Comparison of ENCODE assay signal across 8 cellular contexts in the genomic region with DNA sequence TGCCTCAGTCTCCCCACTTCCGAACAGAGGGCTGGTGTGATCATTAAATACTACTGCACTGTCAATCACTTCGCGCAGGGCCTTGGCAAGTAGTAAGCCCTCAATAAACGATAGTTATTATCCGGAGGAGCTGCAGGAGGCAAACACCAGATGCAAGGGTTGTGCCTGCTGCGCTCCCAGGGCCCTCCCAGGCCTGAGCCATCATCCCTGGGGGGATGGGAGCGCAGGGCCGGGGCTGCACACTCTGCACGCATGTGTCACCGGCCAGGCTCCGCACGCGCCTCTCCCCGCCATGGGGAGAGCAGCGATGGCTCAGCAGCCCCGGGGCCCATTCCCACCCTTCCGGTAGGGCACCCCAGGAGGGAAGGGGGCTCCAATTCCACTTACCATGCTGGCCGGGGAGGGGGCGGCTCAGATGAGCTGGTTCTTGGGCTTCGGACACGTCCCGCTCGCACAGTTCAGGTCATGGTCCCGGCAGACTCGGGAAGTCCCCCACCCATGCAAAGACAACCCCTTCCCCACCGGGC. TPM values are rescaled to one million over a fixed set of nuclear protein-coding genes. Genes with fewer than 3 reads are reported as not detected.
DNase-seq lines count a peak whose midpoint lies in the region; ATAC-seq and TF ChIP-seq lines count a peak whose summit lies in the region.

No MANE protein-coding gene starts in this region.

- peaks cover 28% of the 10 kb centered on the region for H3K4me1 Mint-ChIP-seq in activated naive CD8-positive, alpha-beta T cell treated with anti-CD3 and anti-CD28 coated beads for 36 hours
- H3K4me1 Mint-ChIP-seq in glutamatergic neuron (ENCODE audit: low read depth, unreplicated experiment) (peaks cover 8% of the 10 kb centered on the region), osteocyte (ENCODE audit: unreplicated experiment) (peaks cover 40% of the 10 kb centered on the region)

- ATAC-seq in GM18873 (IDR thresholded peaks at IDR 0.05; ENCODE audit: low FRiP score, unreplicated experiment): peak; percentile 21

- intact Hi-C loops in transverse colon (cut with DNase I; ENCODE audit: low total_unique reads): no loop called here

- no peaks in the 10 kb centered on the region for H3K36me3 ChIP-seq in transverse colon

- H3K36me3 Mint-ChIP-seq in activated naive CD8-positive, alpha-beta T cell treated with anti-CD3 and anti-CD28 coated beads for 36 hours: peaks cover 39% of the 10 kb centered on the region
- H3K36me3 Mint-ChIP-seq in glutamatergic neuron (ENCODE audit: unreplicated experiment) (peaks cover 4% of the 10 kb centered on the region), osteocyte (ENCODE audit: unreplicated experiment) (peaks cover 5% of the 10 kb centered on the region)

- no peak for TF ChIP-seq EP300 in transverse colon (IDR thresholded peaks at IDR 0.05; ENCODE audit: low read depth)

- WGBS in transverse colon (ENCODE audit: low coverage in 1 of 2), 2 donors: 0% methylated on average over 18 of the region's 26 CpGs; no CpG with 5 or more reads in 1 of the 2 donors

- no peaks in the 10 kb centered on the region for H3K27me3 Mint-ChIP-seq in activated naive CD8-positive, alpha-beta T cell treated with anti-CD3 and anti-CD28 coated beads for 36 hours
- peaks cover 7% of the 10 kb centered on the region for H3K27me3 Mint-ChIP-seq in glutamatergic neuron (ENCODE audit: unreplicated experiment)
- H3K27me3 Mint-ChIP-seq in osteocyte (ENCODE audit: unreplicated experiment): no peaks in the 10 kb centered on the region

- no peaks in the 10 kb centered on the region for H3K9me3 ChIP-seq in transverse colon

- H3K4me3 Mint-ChIP-seq in activated naive CD8-positive, alpha-beta T cell treated with anti-CD3 and anti-CD28 coated beads for 36 hours: peak overlapping the region; percentile 82
- peak overlapping the region; percentile 95 for H3K4me3 Mint-ChIP-seq in glutamatergic neuron (ENCODE audit: unreplicated experiment)
- H3K4me3 Mint-ChIP-seq in osteocyte (ENCODE audit: unreplicated experiment): peak overlapping the region; percentile 83

- H3K27ac ChIP-seq in transverse colon: peak overlapping the region; percentile 91 to 94 (median 94)

- peak; percentile 44 for TF ChIP-seq POLR2A in transverse colon (IDR thresholded peaks at IDR 0.05)

- H3K27ac Mint-ChIP-seq in activated naive CD8-positive, alpha-beta T cell treated with anti-CD3 and anti-CD28 coated beads for 36 hours: peak overlapping the region; percentile 92
- peak overlapping the region; percentile 86 for H3K27ac Mint-ChIP-seq in glutamatergic neuron (ENCODE audit: unreplicated experiment)
- H3K27ac Mint-ChIP-seq in osteocyte (ENCODE audit: unreplicated experiment): peak overlapping the region; percentile 84

- TF ChIP-seq CTCF in glutamatergic neuron (IDR thresholded peaks at IDR 0.05; ENCODE audit: partially characterized antibody, unreplicated experiment) (no peak), osteocyte (IDR thresholded peaks at IDR 0.05) (no peak), transverse colon (IDR thresholded peaks at IDR 0.05) (no peak)

- H3K9me3 Mint-ChIP-seq in activated naive CD8-positive, alpha-beta T cell treated with anti-CD3 and anti-CD28 coated beads for 36 hours: peaks cover 1% of the 10 kb centered on the region
- H3K9me3 Mint-ChIP-seq in glutamatergic neuron (ENCODE audit: unreplicated experiment): peaks cover 7% of the 10 kb centered on the region
- no peaks in the 10 kb centered on the region for H3K9me3 Mint-ChIP-seq in osteocyte (ENCODE audit: unreplicated experiment)

- H3K4me1 ChIP-seq in transverse colon: peaks cover 6 to 36% (median 14%) of the 10 kb centered on the region in 4 donors

- DNase-seq in AG08395 (ENCODE audit: low spot score) (peak; percentile 86), HUDEP-2 (lab: John Stamatoyannopoulos, UW; ENCODE audit: unreplicated experiment in 76 of 76) (peak in 61 of 76 experiments; percentile 5 to 72 (median 51)), SK-MEL-5 (ENCODE audit: low read depth, low spot score) (peak; percentile 50), glutamatergic neuron (peak; percentile 80), osteocyte (ENCODE audit: extremely low spot score, unreplicated experiment) (peak; percentile 89), transverse colon (peak; percentile 77)
- DNase-seq in activated naive CD8-positive, alpha-beta T cell treated with anti-CD3 and anti-CD28 coated beads for 36 hours: peak; percentile 81

- in situ Hi-C loops in SK-MEL-5 (cut with HindIII; ENCODE audit: low pct_unique_long_range_greater_than_20kb, low sequenced_read_pairs) (no loop called here), transverse colon (cut with MboI; ENCODE audit: low pct_ligation_motif_present in 1 of 4, low pct_unique_long_range_greater_than_20kb in 1 of 4, low sequenced_read_pairs in 3 of 4) (no loop called here)

- no peaks in the 10 kb centered on the region for H3K27me3 ChIP-seq in transverse colon

- peak overlapping the region; percentile 75 to 88 (median 87) for H3K4me3 ChIP-seq in transverse colon

RNA-seq across cellular contexts. Expression of gene XPO6, which starts 0.7 kb away (rescaled TPM):
- total RNA-seq in SK-MEL-5 (2014; rRNA removed; shearing (Covaris generic)): 77.9 and 85.2 TPM in 2 replicates
- 123 and 144 TPM in 2 replicates for polyA plus RNA-seq in SK-MEL-5 (2015; cell fraction: cytosol; rRNA removed)
- polyA plus RNA-seq in SK-MEL-5 (2015; cell fraction: nucleus; rRNA removed): 348 and 384 TPM in 2 replicates
- 100 to 1,000 TPM; 234 to 241 TPM for total RNA-seq in activated naive CD8-positive, alpha-beta T cell treated with anti-CD3 and anti-CD28 coated beads for 36 hours
- total RNA-seq in glutamatergic neuron (ENCODE audit: unreplicated experiment) (232 TPM), osteocyte (128 and 138 TPM in 2 replicates), transverse colon (100 to 1,000 TPM; 140 to 254 (median 204) TPM)

Comparison
In these comparisons a context has a peak if more than half of its experiments do, and no peak if none do; other contexts are left out.
1. Peak in every context shown above with its lines: DNase-seq, ATAC-seq, H3K4me3 ChIP-seq and H3K27ac ChIP-seq.